In the genomic region with DNA sequence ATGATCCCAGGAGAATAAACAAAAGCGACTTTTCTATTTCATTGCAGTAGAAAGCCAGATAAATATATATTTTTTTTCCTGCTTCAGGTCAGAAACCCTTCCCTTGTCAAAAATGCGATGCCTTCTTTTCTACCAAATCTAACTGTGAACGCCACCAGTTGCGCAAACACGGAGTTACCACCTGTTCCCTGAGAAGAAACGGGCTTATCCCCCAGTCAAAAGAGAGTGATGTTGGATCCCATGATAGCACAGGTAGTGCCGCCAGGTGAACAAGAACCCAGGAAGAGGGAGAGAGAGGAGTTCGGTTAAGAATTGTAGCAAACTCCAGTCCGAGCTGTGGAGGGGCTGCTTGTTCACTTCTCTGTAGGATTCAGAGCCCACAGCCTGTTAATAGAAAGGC, we compare ENCODE assay signal across 1 cellular context.
TF ChIP-seq lines count a peak whose summit lies in the region.

No MANE protein-coding gene starts in this region.

TF ChIP-seq in WTC11, 78 proteins besides CTCF, POLR2A, EP300 and RAD21 (continued from another document):
- TF ChIP-seq, protein P1, sequence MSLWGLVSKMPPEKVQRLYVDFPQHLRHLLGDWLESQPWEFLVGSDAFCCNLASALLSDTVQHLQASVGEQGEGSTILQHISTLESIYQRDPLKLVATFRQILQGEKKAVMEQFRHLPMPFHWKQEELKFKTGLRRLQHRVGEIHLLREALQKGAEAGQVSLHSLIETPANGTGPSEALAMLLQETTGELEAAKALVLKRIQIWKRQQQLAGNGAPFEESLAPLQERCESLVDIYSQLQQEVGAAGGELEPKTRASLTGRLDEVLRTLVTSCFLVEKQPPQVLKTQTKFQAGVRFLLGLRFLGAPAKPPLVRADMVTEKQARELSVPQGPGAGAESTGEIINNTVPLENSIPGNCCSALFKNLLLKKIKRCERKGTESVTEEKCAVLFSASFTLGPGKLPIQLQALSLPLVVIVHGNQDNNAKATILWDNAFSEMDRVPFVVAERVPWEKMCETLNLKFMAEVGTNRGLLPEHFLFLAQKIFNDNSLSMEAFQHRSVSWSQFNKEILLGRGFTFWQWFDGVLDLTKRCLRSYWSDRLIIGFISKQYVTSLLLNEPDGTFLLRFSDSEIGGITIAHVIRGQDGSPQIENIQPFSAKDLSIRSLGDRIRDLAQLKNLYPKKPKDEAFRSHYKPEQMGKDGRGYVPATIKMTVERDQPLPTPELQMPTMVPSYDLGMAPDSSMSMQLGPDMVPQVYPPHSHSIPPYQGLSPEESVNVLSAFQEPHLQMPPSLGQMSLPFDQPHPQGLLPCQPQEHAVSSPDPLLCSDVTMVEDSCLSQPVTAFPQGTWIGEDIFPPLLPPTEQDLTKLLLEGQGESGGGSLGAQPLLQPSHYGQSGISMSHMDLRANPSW (CRISPR knock-in tag; conservative IDR thresholded peaks at IDR 0.05; ENCODE audit: low read depth): no peak
- TF ChIP-seq TCF7 (CRISPR knock-in tag; IDR thresholded peaks at IDR 0.05; ENCODE audit: low read depth) (no peak), ZNF121 (CRISPR knock-in tag; IDR thresholded peaks at IDR 0.05) (no peak)
- TF ChIP-seq, protein P2, sequence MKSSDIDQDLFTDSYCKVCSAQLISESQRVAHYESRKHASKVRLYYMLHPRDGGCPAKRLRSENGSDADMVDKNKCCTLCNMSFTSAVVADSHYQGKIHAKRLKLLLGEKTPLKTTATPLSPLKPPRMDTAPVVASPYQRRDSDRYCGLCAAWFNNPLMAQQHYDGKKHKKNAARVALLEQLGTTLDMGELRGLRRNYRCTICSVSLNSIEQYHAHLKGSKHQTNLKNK (CRISPR knock-in tag; IDR thresholded peaks at IDR 0.05): no peak
- TF ChIP-seq, protein P3, sequence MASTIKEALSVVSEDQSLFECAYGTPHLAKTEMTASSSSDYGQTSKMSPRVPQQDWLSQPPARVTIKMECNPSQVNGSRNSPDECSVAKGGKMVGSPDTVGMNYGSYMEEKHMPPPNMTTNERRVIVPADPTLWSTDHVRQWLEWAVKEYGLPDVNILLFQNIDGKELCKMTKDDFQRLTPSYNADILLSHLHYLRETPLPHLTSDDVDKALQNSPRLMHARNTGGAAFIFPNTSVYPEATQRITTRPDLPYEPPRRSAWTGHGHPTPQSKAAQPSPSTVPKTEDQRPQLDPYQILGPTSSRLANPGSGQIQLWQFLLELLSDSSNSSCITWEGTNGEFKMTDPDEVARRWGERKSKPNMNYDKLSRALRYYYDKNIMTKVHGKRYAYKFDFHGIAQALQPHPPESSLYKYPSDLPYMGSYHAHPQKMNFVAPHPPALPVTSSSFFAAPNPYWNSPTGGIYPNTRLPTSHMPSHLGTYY (CRISPR knock-in tag; IDR thresholded peaks at IDR 0.05): no peak
